10 cellular contexts compared by ENCODE assay signal in the genomic region with DNA sequence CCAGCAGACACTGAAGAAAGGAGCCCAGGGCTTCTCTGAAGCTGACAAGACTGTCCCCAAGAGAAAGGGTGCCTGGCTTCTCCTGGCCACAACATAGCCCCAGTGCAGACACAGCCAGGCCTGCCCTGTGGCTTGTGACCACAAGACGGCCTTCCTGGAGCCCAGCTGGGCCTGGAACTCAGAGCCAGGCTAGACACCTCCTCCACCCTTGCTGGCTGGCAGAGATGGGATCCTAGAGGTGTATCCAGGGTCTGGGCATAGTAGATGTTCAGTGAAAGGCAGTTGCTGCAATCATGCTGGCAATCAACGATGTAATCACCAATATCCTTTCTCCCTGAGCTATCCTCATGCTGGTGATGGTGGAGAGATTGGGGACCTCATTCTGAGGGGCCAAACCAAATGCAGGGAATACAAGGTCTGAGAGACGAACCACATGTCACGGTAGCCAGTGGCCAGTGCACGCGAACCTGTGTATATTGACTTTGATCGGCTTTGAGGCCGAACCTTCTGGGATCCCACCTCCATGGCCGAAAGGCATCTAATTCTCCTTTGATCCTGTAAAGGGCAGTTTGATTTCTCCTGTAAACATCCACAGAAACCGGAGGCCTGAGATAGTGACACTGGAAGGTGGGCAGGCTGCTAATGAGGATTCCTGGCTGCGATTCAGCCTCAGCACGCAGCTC.
DNase-seq lines count a peak whose midpoint lies in the region; ATAC-seq and TF ChIP-seq lines count a peak whose summit lies in the region.
"Had no signal": no experiment of that assay in that cellular context is flagged by ENCODE, and none has a peak within 500 bp of the region (broad histone marks: within the 10 kb centered on the region; RNA-seq: fewer than 3 reads in every experiment).

No MANE protein-coding gene starts in this region.

- TF ChIP-seq CTCF in AG04450 (IDR thresholded peaks at IDR 0.05; ENCODE audit: low read depth, low read length), result no peak

- no peaks in the 10 kb centered on the region for H3K27me3 Mint-ChIP-seq in natural killer cell treated with Interleukin-12 subunit alpha and Interleukin-12 subunit beta and Interleukin-15 and Interleukin-18, amount 100 ng/mL, for 72 hours

- no peaks in the 10 kb centered on the region for H3K36me3 Mint-ChIP-seq in natural killer cell treated with Interleukin-12 subunit alpha and Interleukin-12 subunit beta and Interleukin-15 and Interleukin-18, amount 100 ng/mL, for 72 hours

- H3K9me3 ChIP-seq in AG04450 (ENCODE audit: control insufficient read depth, insufficient read depth, low read length), result peaks cover 22% of the 10 kb centered on the region
- 0 out of 2 replicates have a peak, but pooled peaks cover 7% of the 10 kb centered on the region for H3K9me3 ChIP-seq in HUES6 (ENCODE audit: control insufficient read depth, insufficient read depth, low read depth, low read length)

- H3K4me3 ChIP-seq in AG04450 (ENCODE audit: low read depth, low read length), result peak overlapping the region; percentile 40
- H3K4me3 ChIP-seq in HUES6 (ENCODE audit: low read depth, low read length), result peak overlapping the region; percentile 35; the same call in 1 of the 2 replicates

- no peaks in the 10 kb centered on the region for H3K9me3 Mint-ChIP-seq in natural killer cell treated with Interleukin-12 subunit alpha and Interleukin-12 subunit beta and Interleukin-15 and Interleukin-18, amount 100 ng/mL, for 72 hours

- CTCF ChIA-PET in AG04450 (lab: Charles Lee), result interaction anchor here (0.7 kb wide), 1 partner anchor 648 kb away, joined by 3 read pairs; no protein-coding TSS in a partner anchor

- DNase-seq in AG04450 (ENCODE audit: low read depth, low spot score) (no peak), cerebellum (ENCODE audit: low spot score) (peak; percentile 50), NCI-H524 treated with DMSO at 0.1 percent for 48 hours (lab: John Stamatoyannopoulos, UW) (no peak)
- peak; percentile 38 for DNase-seq in natural killer cell treated with Interleukin-12 subunit alpha and Interleukin-12 subunit beta and Interleukin-15 and Interleukin-18, amount 100 ng/mL, for 72 hours (ENCODE audit: low spot score)
- no peak for DNase-seq in stimulated activated CD4-positive, alpha-beta T cell treated with anti-CD3 and anti-CD28 coated beads, Interleukin-15, amount 100 ng/mL, for 24 hours
- DNase-seq: activated naive CD4-positive, alpha-beta T cell had no signal

- peak overlapping the region in 1 of 2 donors; percentile 59 for H3K27ac Mint-ChIP-seq in natural killer cell treated with Interleukin-12 subunit alpha and Interleukin-12 subunit beta and Interleukin-15 and Interleukin-18, amount 100 ng/mL, for 72 hours
- H3K27ac Mint-ChIP-seq: stimulated activated memory B cell treated with anti-CD40 and anti-IgM and Interleukin-4, amounts not matched to agents 10 μg/mL and 1 μg/mL and 100 μg/mL, for 72 hours had no signal

- ATAC-seq in natural killer cell treated with Interleukin-12 subunit alpha and Interleukin-12 subunit beta and Interleukin-15 and Interleukin-18, amount 100 ng/mL, for 72 hours, result no peak
- ATAC-seq in HG03521 (IDR thresholded peaks at IDR 0.05; ENCODE audit: unreplicated experiment) (no peak), HG02759 (IDR thresholded peaks at IDR 0.05; ENCODE audit: unreplicated experiment) (no peak)

- peak overlapping the region; percentile 51 for H3K4me3 Mint-ChIP-seq in natural killer cell treated with Interleukin-12 subunit alpha and Interleukin-12 subunit beta and Interleukin-15 and Interleukin-18, amount 100 ng/mL, for 72 hours
- H3K4me3 Mint-ChIP-seq: stimulated activated memory B cell treated with anti-CD40 and anti-IgM and Interleukin-4, amounts not matched to agents 10 μg/mL and 1 μg/mL and 100 μg/mL, for 72 hours had no signal

- peaks cover 17 to 29% of the 10 kb centered on the region in 2 donors for H3K4me1 Mint-ChIP-seq in natural killer cell treated with Interleukin-12 subunit alpha and Interleukin-12 subunit beta and Interleukin-15 and Interleukin-18, amount 100 ng/mL, for 72 hours (ENCODE audit: low read depth in 2 of 2)
- H3K4me1 Mint-ChIP-seq: stimulated activated memory B cell treated with anti-CD40 and anti-IgM and Interleukin-4, amounts not matched to agents 10 μg/mL and 1 μg/mL and 100 μg/mL, for 72 hours had no signal

- POLR2A ChIA-PET in AG04450 (lab: Yijun Ruan, JAX), result interaction anchor here (1.0 to 1.1 kb wide), 4 partner anchors 13 to 41 kb away, joined by 3 to 6 read pairs (median 4); no protein-coding TSS in a partner anchor

- H3K27me3 ChIP-seq in AG04450 (ENCODE audit: control insufficient read depth, insufficient read depth, low read length) (no peaks in the 10 kb centered on the region), HUES6 (ENCODE audit: control insufficient read depth, insufficient read depth, low read length) (no peaks in the 10 kb centered on the region)

- H3K27ac ChIP-seq in AG04450 (ENCODE audit: low read depth, low read length) (peak overlapping the region; percentile 91), HUES6 (ENCODE audit: low read depth, low read length) (no peak overlapping the region)

- no peaks in the 10 kb centered on the region for H3K36me3 ChIP-seq in HUES6 (ENCODE audit: control insufficient read depth, insufficient read depth, low read length)

- peak overlapping the region; percentile 69 for H3K9ac ChIP-seq in HUES6 (ENCODE audit: low read length)

- H3K4me1 ChIP-seq in HUES6 (ENCODE audit: control insufficient read depth, insufficient read depth, low read length), result peaks cover 25% of the 10 kb centered on the region

Comparison
In these comparisons a context has a peak if more than half of its experiments do, and no peak if none do; other contexts are left out.
1. DNase-seq: peak in cerebellum (single experiment) and natural killer cell treated with Interleukin-12 subunit alpha and Interleukin-12 subunit beta and Interleukin-15 and Interleukin-18, amount 100 ng/mL, for 72 hours (single experiment); none in AG04450 (single experiment), NCI-H524 treated with DMSO at 0.1 percent for 48 hours (single experiment) and stimulated activated CD4-positive, alpha-beta T cell treated with anti-CD3 and anti-CD28 coated beads, Interleukin-15, amount 100 ng/mL, for 24 hours (single experiment).